8 cellular contexts compared by ENCODE assay signal in genomic region chr11:50073113-50074105, GRCh38. TPM values are rescaled to one million over a fixed set of nuclear protein-coding genes. Genes with fewer than 3 reads are reported as not detected.
"Had no signal": no experiment of that assay in that cellular context is flagged by ENCODE, and none has a peak within 500 bp of the region (broad histone marks: within the 10 kb centered on the region; RNA-seq: fewer than 3 reads in every experiment).

No MANE protein-coding gene starts in this region.

- DNase-seq: H9, HCEC 1CT had no signal

- ATAC-seq: GM23338, HepG2 had no signal

- H3K27ac Mint-ChIP-seq: GM23338, H9, IgD-negative memory B cell had no signal

- H3K4me3 Mint-ChIP-seq: GM23338, H9, IgD-negative memory B cell had no signal

- H3K27ac ChIP-seq: HL-60 had no signal

- H3K27me3 Mint-ChIP-seq: IgD-negative memory B cell had no signal

- H3K4me3 ChIP-seq: GM23338 had no signal

- H3K4me1 Mint-ChIP-seq: GM23338, H9, IgD-negative memory B cell had no signal

RNA-seq across cellular contexts. Expression of gene OR4C45, which starts 40.7 kb away (rescaled TPM):
- total RNA-seq: GM23338, H1, H9, HepG2, HT1080 had no signal
